Comparison of ENCODE assay signal across 1 cellular context in genomic region chr1:244970661-244971523, GRCh38.
TF ChIP-seq lines count a peak whose summit lies in the region.

No MANE protein-coding gene starts in this region.

TF ChIP-seq in HepG2, 621 proteins besides CTCF, POLR2A, EP300 and RAD21 (continued from another document and continues in another):
- TF ChIP-seq MAZ (IDR thresholded peaks at IDR 0.05; ENCODE audit: borderline replicate concordance, low read depth, low read length) (peak; percentile 97; the same call in 1 of the 2 replicates), MAZ (CRISPR knock-in tag; IDR thresholded peaks at IDR 0.05; ENCODE audit: low read depth) (peak; percentile 92; the same call in 1 of the 2 replicates), ZNF598 (CRISPR knock-in tag; IDR thresholded peaks at IDR 0.05; ENCODE audit: borderline replicate concordance) (peak; percentile 25; the same call in 1 of the 2 replicates), ZNF576 (CRISPR knock-in tag; IDR thresholded peaks at IDR 0.05) (0 out of 2 replicates have a peak, but pooled peaks have one; percentile 59), MXD4 (CRISPR knock-in tag; IDR thresholded peaks at IDR 0.05) (peak; percentile 49; the same call in 1 of the 2 replicates), HNF4G (IDR thresholded peaks at IDR 0.05; ENCODE audit: borderline replicate concordance, low read depth, low read length) (no peak), HNF4G (CRISPR knock-in tag; IDR thresholded peaks at IDR 0.05; ENCODE audit: borderline replicate concordance, low read depth) (peak; percentile 60; the same call in 1 of the 2 replicates), ARHGAP35 (CRISPR knock-in tag; IDR thresholded peaks at IDR 0.05; ENCODE audit: borderline replicate concordance) (peak; percentile 73; the same call in 1 of the 2 replicates), ZBED4 (CRISPR knock-in tag; IDR thresholded peaks at IDR 0.05; ENCODE audit: borderline replicate concordance) (no peak), SOX13 (IDR thresholded peaks at IDR 0.05) (no peak), SOX13 (CRISPR knock-in tag; conservative IDR thresholded peaks at IDR 0.05 in 1 of 2, IDR thresholded peaks at IDR 0.05 in 1 of 2) (peak in 1 of 2 experiments; percentile 32; a peak in 2 of 4 replicates), PAF1 (CRISPR knock-in tag; IDR thresholded peaks at IDR 0.05) (no peak), ZNF564 (CRISPR knock-in tag; IDR thresholded peaks at IDR 0.05) (no peak), TBX3 (IDR thresholded peaks at IDR 0.05; ENCODE audit: borderline replicate concordance) (no peak), MAFK (conservative IDR thresholded peaks at IDR 0.05 in 1 of 2, IDR thresholded peaks at IDR 0.05 in 1 of 2; ENCODE audit: low read length in 2 of 2) (no peak), FOXJ3 (CRISPR knock-in tag; IDR thresholded peaks at IDR 0.05; ENCODE audit: borderline replicate concordance) (no peak), KLF12 (CRISPR knock-in tag; IDR thresholded peaks at IDR 0.05; ENCODE audit: borderline replicate concordance) (peak; percentile 49), ZNF441 (CRISPR knock-in tag; IDR thresholded peaks at IDR 0.05; ENCODE audit: borderline replicate concordance) (peak; percentile 88; the same call in 1 of the 2 replicates), ZBTB43 (CRISPR knock-in tag; conservative IDR thresholded peaks at IDR 0.05) (no peak), ONECUT2 (CRISPR knock-in tag; IDR thresholded peaks at IDR 0.05) (no peak), RERE (CRISPR knock-in tag; IDR thresholded peaks at IDR 0.05; ENCODE audit: low read depth) (no peak; the same call in 1 of the 2 replicates), E2F2 (CRISPR knock-in tag; IDR thresholded peaks at IDR 0.05; ENCODE audit: borderline replicate concordance) (no peak), NR1H2 (CRISPR knock-in tag; IDR thresholded peaks at IDR 0.05; ENCODE audit: borderline replicate concordance, low read depth) (no peak), ZNF256 (CRISPR knock-in tag; conservative IDR thresholded peaks at IDR 0.05) (no peak), ZNF12 (CRISPR knock-in tag; IDR thresholded peaks at IDR 0.05) (no peak), ZNF678 (CRISPR knock-in tag; IDR thresholded peaks at IDR 0.05) (no peak), FOXA3 (CRISPR knock-in tag; IDR thresholded peaks at IDR 0.05) (peak; percentile 11; the same call in 1 of the 2 replicates), THAP7 (CRISPR knock-in tag; IDR thresholded peaks at IDR 0.05) (no peak), KDM5A (IDR thresholded peaks at IDR 0.05; ENCODE audit: borderline replicate concordance, low read length) (peak; percentile 80; the same call in 1 of the 2 replicates), BATF2 (CRISPR knock-in tag; IDR thresholded peaks at IDR 0.05) (no peak), PITX1 (CRISPR knock-in tag; IDR thresholded peaks at IDR 0.05) (no peak; the same call in 1 of the 2 replicates), GRHL1 (CRISPR knock-in tag; conservative IDR thresholded peaks at IDR 0.05) (no peak), ZNF589 (CRISPR knock-in tag; conservative IDR thresholded peaks at IDR 0.05) (peak; percentile 62; the same call in 1 of the 2 replicates), CHD2 (IDR thresholded peaks at IDR 0.05; ENCODE audit: low read depth, low read length) (no peak), GZF1 (CRISPR knock-in tag; IDR thresholded peaks at IDR 0.05) (no peak), RNF219 (CRISPR knock-in tag; IDR thresholded peaks at IDR 0.05) (no peak; the same call in 1 of the 2 replicates), MYPOP (CRISPR knock-in tag; IDR thresholded peaks at IDR 0.05) (peak; percentile 99)
